Comparison of ENCODE assay signal across 29 cellular contexts in genomic region chr12:98847242-98847641, GRCh38.
DNase-seq lines count a peak whose midpoint lies in the region; TF ChIP-seq lines count a peak whose summit lies in the region.
"Had no signal": no experiment of that assay in that cellular context is flagged by ENCODE, and none has a peak within 500 bp of the region (broad histone marks: within the 10 kb centered on the region; RNA-seq: fewer than 3 reads in every experiment).

No MANE protein-coding gene starts in this region.

- no peaks in the 10 kb centered on the region for H3K9me3 Mint-ChIP-seq in activated CD4-positive, alpha-beta memory T cell treated with anti-CD3 and anti-CD28 coated beads, Interleukin-2, amount 10 ng/mL, durations not matched to agents 7 days and 5 days
- H3K9me3 Mint-ChIP-seq: CD4-positive, alpha-beta memory T cell; CD4-positive, alpha-beta T cell; CD8-positive, alpha-beta T cell had no signal

- peaks cover 1% of the 10 kb centered on the region for H3K4me1 Mint-ChIP-seq in activated CD4-positive, alpha-beta memory T cell treated with anti-CD3 and anti-CD28 coated beads, Interleukin-2, amount 10 ng/mL, durations not matched to agents 7 days and 5 days
- H3K4me1 Mint-ChIP-seq: B cell; CD14-positive monocyte; CD4-positive, alpha-beta memory T cell; CD4-positive, CD25-positive, alpha-beta regulatory T cell; CD8-positive, alpha-beta memory T cell had no signal

- CTCF ChIA-PET in HEK293 (lab: Yijun Ruan, JAX) = interaction anchor here (0.6 kb wide), 1 partner anchor 449 kb away, joined by 3 read pairs; no protein-coding TSS in a partner anchor
- CTCF ChIA-PET in activated CD4-positive, alpha-beta memory T cell treated with anti-CD3 and anti-CD28 coated beads, Interleukin-2, amount 10 ng/mL, durations not matched to agents 7 days and 5 days (lab: Charles Lee) = no interaction called here

- no peak for TF ChIP-seq CTCF in HEK293 (tag by site-specific recombination; IDR thresholded peaks at IDR 0.05)

- no peak overlapping the region for H3K4me3 ChIP-seq in HEK293 (ENCODE audit: low read depth, low read length)
- H3K4me3 ChIP-seq: A549; BLaER1; BLaER1 treated with 17β-estradiol and CSF1 and Interleukin-3, amounts not matched to agents 10 nM and 100 nM had no signal

- peaks cover 13% of the 10 kb centered on the region for H3K27me3 Mint-ChIP-seq in activated CD4-positive, alpha-beta memory T cell treated with anti-CD3 and anti-CD28 coated beads, Interleukin-2, amount 10 ng/mL, durations not matched to agents 7 days and 5 days

- H3K36me3 Mint-ChIP-seq in activated CD4-positive, alpha-beta memory T cell treated with anti-CD3 and anti-CD28 coated beads, Interleukin-2, amount 10 ng/mL, durations not matched to agents 7 days and 5 days (ENCODE audit: low read depth) = no peaks in the 10 kb centered on the region
- H3K36me3 Mint-ChIP-seq: CD14-positive monocyte; CD4-positive, alpha-beta memory T cell; CD8-positive, alpha-beta memory T cell; CD8-positive, alpha-beta T cell had no signal

- H3K27ac ChIP-seq in HEK293 (ENCODE audit: extremely low read depth, low read depth, low read length) = no peak overlapping the region
- H3K27ac ChIP-seq: 22Rv1; A549; BLaER1; BLaER1 treated with 17β-estradiol and CSF1 and Interleukin-3, amounts not matched to agents 10 nM and 100 nM; C4-2B had no signal

- DNase-seq in activated CD4-positive, alpha-beta memory T cell treated with anti-CD3 and anti-CD28 coated beads, Interleukin-2, amount 10 ng/mL, durations not matched to agents 7 days and 5 days = no peak
- DNase-seq: 8988T; ACHN; AML-193; BE2C; C1 segment of cervical spinal cord; Caco-2; Calu3; CD4-positive, alpha-beta memory T cell; CD4-positive, alpha-beta T cell; CD4-positive, CD25-positive, alpha-beta regulatory T cell; CD8-positive, alpha-beta memory T cell; CD8-positive, alpha-beta T cell; COR-L47; DMS 273 treated with DMSO at 0.1 percent for 48 hours; DMS153; DMS53; DMS79; DMS79 treated with DMSO at 0.1 percent for 48 hours; DND-41; EL had no signal

- H3K9me3 ChIP-seq in HEK293 (ENCODE audit: control insufficient read depth, insufficient read depth, low read depth, low read length) = no peaks in the 10 kb centered on the region
- H3K9me3 ChIP-seq: A549; BE2C; BLaER1; BLaER1 treated with 17β-estradiol and CSF1 and Interleukin-3, amounts not matched to agents 10 nM and 100 nM; Caco-2 had no signal

- H3K27ac Mint-ChIP-seq in activated CD4-positive, alpha-beta memory T cell treated with anti-CD3 and anti-CD28 coated beads, Interleukin-2, amount 10 ng/mL, durations not matched to agents 7 days and 5 days = no peak overlapping the region
- H3K27ac Mint-ChIP-seq: B cell; CD14-positive monocyte; CD4-positive, alpha-beta memory T cell; CD4-positive, alpha-beta T cell; CD4-positive, CD25-positive, alpha-beta regulatory T cell; CD8-positive, alpha-beta memory T cell; CD8-positive, alpha-beta T cell had no signal

- POLR2A ChIA-PET in HEK293 (lab: Yijun Ruan, JAX) = no interaction called here
- POLR2A ChIA-PET in activated CD4-positive, alpha-beta memory T cell treated with anti-CD3 and anti-CD28 coated beads, Interleukin-2, amount 10 ng/mL, durations not matched to agents 7 days and 5 days (lab: Charles Lee) = no interaction called here

- H3K36me3 ChIP-seq in HEK293 (ENCODE audit: control insufficient read depth in 2 of 2, insufficient read depth in 1 of 2, low read length in 2 of 2) = no peaks in the 10 kb centered on the region
- H3K36me3 ChIP-seq: BE2C, BLaER1 had no signal

- H3K4me1 ChIP-seq in HEK293 (ENCODE audit: control insufficient read depth, insufficient read depth, low read length) = no peaks in the 10 kb centered on the region
- H3K4me1 ChIP-seq: A549, BE2C, Caco-2 had no signal

- H3K4me3 Mint-ChIP-seq in activated CD4-positive, alpha-beta memory T cell treated with anti-CD3 and anti-CD28 coated beads, Interleukin-2, amount 10 ng/mL, durations not matched to agents 7 days and 5 days = no peak overlapping the region
- H3K4me3 Mint-ChIP-seq: B cell; CD14-positive monocyte; CD4-positive, alpha-beta memory T cell; CD4-positive, alpha-beta T cell; CD4-positive, CD25-positive, alpha-beta regulatory T cell; CD8-positive, alpha-beta memory T cell; CD8-positive, alpha-beta T cell had no signal

TF ChIP-seq in HEK293, 187 proteins besides CTCF, POLR2A, EP300 and RAD21:
- TF ChIP-seq ZNF146 (tag by site-specific recombination; IDR thresholded peaks at IDR 0.05) = peak; percentile 97
- TF ChIP-seq ZNF133 (tag by site-specific recombination; IDR thresholded peaks at IDR 0.05) = no peak
- no peak for TF ChIP-seq ZNF280C (tag by site-specific recombination; IDR thresholded peaks at IDR 0.05)
- TF ChIP-seq ZNF48 (tag by site-specific recombination; IDR thresholded peaks at IDR 0.05) = no peak
- no peak for TF ChIP-seq ZXDB (tag by site-specific recombination; IDR thresholded peaks at IDR 0.05)
